Comparison of ENCODE assay signal across 32 cellular contexts in the genomic region with DNA sequence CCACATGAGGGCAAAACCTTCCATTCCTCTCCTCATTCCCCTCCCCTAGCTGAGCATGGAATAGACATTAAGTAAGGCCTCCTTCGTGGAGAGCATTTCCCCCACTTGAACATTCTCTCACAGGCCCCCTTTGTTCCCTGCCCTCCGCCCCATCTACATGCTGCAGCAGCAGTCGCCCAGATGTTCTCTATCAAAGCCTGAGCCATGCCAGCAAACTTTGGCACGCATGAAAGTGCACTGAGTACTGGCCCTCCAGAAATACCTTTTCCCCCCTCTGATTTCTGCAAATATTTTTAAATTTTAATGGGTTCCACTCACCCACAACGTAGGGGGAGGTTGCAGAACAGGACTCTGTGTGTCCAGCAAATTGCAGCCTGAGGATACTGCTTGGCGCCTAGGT.
"Had no signal": no experiment of that assay in that cellular context is flagged by ENCODE, and none has a peak within 500 bp of the region (broad histone marks: within the 10 kb centered on the region; RNA-seq: fewer than 3 reads in every experiment).

No MANE protein-coding gene starts in this region.

- H3K9me3 Mint-ChIP-seq: activated B cell treated with CpG ODN at 0.5 μM for 24 hours; activated CD8-positive, alpha-beta T cell treated with anti-CD3 and anti-CD28 coated beads for 36 hours; activated T-cell treated with anti-CD3 and anti-CD28 coated beads, Interleukin-2, amount 50 U/mL, for 4 hours; central memory CD8-positive, alpha-beta T cell; dendritic cell treated with granulocyte-macrophage colony-stimulating factor and Interleukin-4, amounts not matched to agents 40 ng/mL and 50 ng/mL, for 4 days; T-helper 2 cell treated with Interferon-gamma antibody and Interleukin-4, amounts not matched to agents 5 μg/mL and 100 μg/mL, for 36 hours had no signal

- H3K4me1 ChIP-seq: esophagus muscularis mucosa, foreskin keratinocyte, gastrocnemius medialis, heart left ventricle had no signal

- H3K4me3 Mint-ChIP-seq: activated B cell treated with CpG ODN at 0.5 μM for 24 hours; activated CD8-positive, alpha-beta T cell treated with anti-CD3 and anti-CD28 coated beads for 36 hours; activated naive CD8-positive, alpha-beta T cell; activated T-cell treated with anti-CD3 and anti-CD28 coated beads, Interleukin-2, amount 50 U/mL, for 4 hours; activated T-helper 17 cell treated with anti-CD3 and anti-CD28 coated beads, Interleukin-2, amount 50 U/mL, for 72 hours; central memory CD8-positive, alpha-beta T cell; dendritic cell treated with granulocyte-macrophage colony-stimulating factor and Interleukin-4, amounts not matched to agents 40 ng/mL and 50 ng/mL, for 4 days; T-helper 17 cell; T-helper 2 cell treated with Interferon-gamma antibody and Interleukin-4, amounts not matched to agents 5 μg/mL and 100 μg/mL, for 36 hours had no signal

- H3K4me3 ChIP-seq: coronary artery, dorsolateral prefrontal cortex, esophagus muscularis mucosa, gastrocnemius medialis, heart left ventricle had no signal

- ATAC-seq: activated CD4-positive, CD25-positive, alpha-beta regulatory T cell treated with anti-CD3 and anti-CD28 coated beads, Interleukin-2, amount 50 U/mL, for 24 hours; activated CD8-positive, alpha-beta T cell treated with anti-CD3 and anti-CD28 coated beads for 36 hours; activated T-cell treated with anti-CD3 and anti-CD28 coated beads, Interleukin-2, amount 50 U/mL, for 4 hours; activated T-helper 17 cell treated with anti-CD3 and anti-CD28 coated beads, Interleukin-2, amount 50 U/mL, for 72 hours; foreskin keratinocyte; gastrocnemius medialis; heart left ventricle; T-helper 17 cell had no signal

- H3K36me3 ChIP-seq: brain microvascular endothelial cell, esophagus muscularis mucosa, gastrocnemius medialis, heart left ventricle, WERI-Rb-1 had no signal

- DNase-seq: activated B cell treated with CpG ODN at 0.5 μM for 24 hours; activated CD4-positive, alpha-beta T cell treated with anti-CD3 and anti-CD28 coated beads for 48 hours; activated CD4-positive, alpha-beta T cell treated with anti-CD3 and anti-CD28 coated beads, Interleukin-2, amount 50 U/mL, for 1 hour; activated CD4-positive, alpha-beta T cell treated with anti-CD3 and anti-CD28 coated beads, Interleukin-2, amount 50 U/mL, for 48 hours; activated CD8-positive, alpha-beta memory T cell treated with anti-CD3 and anti-CD28 coated beads for 24 hours; activated CD8-positive, alpha-beta T cell treated with anti-CD3 and anti-CD28 coated beads for 36 hours; activated effector memory CD4-positive, alpha-beta T cell treated with Interleukin-2 at 50 U/mL for 16 hours; activated gamma-delta T cell treated with Interleukin-2 at 50 U/mL for 16 hours; activated naive CD4-positive, alpha-beta T cell treated with anti-CD3 and anti-CD28 coated beads, Interleukin-2, amount 50 U/mL, for 16 hours; activated naive CD4-positive, alpha-beta T cell treated with Interleukin-2 at 50 U/mL for 16 hours; activated T-cell treated with anti-CD3 and anti-CD28 coated beads, Interleukin-2, amount 50 U/mL, for 4 hours; amniotic stem cell; anterior cingulate cortex; brain microvascular endothelial cell; dorsolateral prefrontal cortex; effector memory CD4-positive, alpha-beta T cell; erythroblast; foreskin keratinocyte; gastrocnemius medialis; glutamatergic neuron; heart left ventricle; T-helper 1 cell; T-helper 17 cell; WERI-Rb-1 had no signal

- H3K36me3 Mint-ChIP-seq: activated naive CD8-positive, alpha-beta T cell had no signal

- H3K27ac Mint-ChIP-seq: activated B cell treated with CpG ODN at 0.5 μM for 24 hours; activated CD8-positive, alpha-beta T cell treated with anti-CD3 and anti-CD28 coated beads for 36 hours; activated naive CD8-positive, alpha-beta T cell; activated T-helper 17 cell treated with anti-CD3 and anti-CD28 coated beads, Interleukin-2, amount 50 U/mL, for 72 hours; dendritic cell treated with granulocyte-macrophage colony-stimulating factor and Interleukin-4, amounts not matched to agents 40 ng/mL and 50 ng/mL, for 4 days; T-helper 17 cell; T-helper 2 cell treated with Interferon-gamma antibody and Interleukin-4, amounts not matched to agents 5 μg/mL and 100 μg/mL, for 36 hours had no signal

- H3K27me3 Mint-ChIP-seq: dendritic cell treated with granulocyte-macrophage colony-stimulating factor and Interleukin-4, amounts not matched to agents 40 ng/mL and 50 ng/mL, for 4 days had no signal

- H3K27ac ChIP-seq: brain microvascular endothelial cell, coronary artery, dorsolateral prefrontal cortex, esophagus muscularis mucosa, foreskin keratinocyte, gastrocnemius medialis, heart left ventricle, WERI-Rb-1 had no signal

- H3K27me3 ChIP-seq: brain microvascular endothelial cell, dorsolateral prefrontal cortex, esophagus muscularis mucosa, foreskin keratinocyte, gastrocnemius medialis, heart left ventricle had no signal

- H3K4me1 Mint-ChIP-seq: activated B cell treated with CpG ODN at 0.5 μM for 24 hours; activated T-helper 17 cell treated with anti-CD3 and anti-CD28 coated beads, Interleukin-2, amount 50 U/mL, for 72 hours; central memory CD8-positive, alpha-beta T cell; T-helper 17 cell had no signal

- H3K9me3 ChIP-seq: esophagus muscularis mucosa, gastrocnemius medialis, heart left ventricle had no signal
